In genomic region chr10:99630439-99630838, GRCh38 we compare ENCODE assay signal across 9 cellular contexts. TPM values are rescaled to one million over a fixed set of nuclear protein-coding genes. Genes with fewer than 3 reads are reported as not detected.
A peak's percentile ranks its signal among the peaks of the same experiment; 100 is the strongest.
DNase-seq lines count a peak whose midpoint lies in the region; ATAC-seq and TF ChIP-seq lines count a peak whose summit lies in the region.
"Had no signal": no experiment of that assay in that cellular context is flagged by ENCODE, and none has a peak within 500 bp of the region (broad histone marks: within the 10 kb centered on the region; RNA-seq: fewer than 3 reads in every experiment).

No MANE protein-coding gene starts in this region.

- H3K36me3 ChIP-seq in IMR-90 (ENCODE audit: control insufficient read depth, insufficient read depth, low read length) (no peaks in the 10 kb centered on the region), lower lobe of right lung (no peaks in the 10 kb centered on the region)

- H3K9ac ChIP-seq in IMR-90 (ENCODE audit: low read depth, low read length), result no peak overlapping the region

- H3K4me2 ChIP-seq in IMR-90 (ENCODE audit: low read depth, low read length), result no peak overlapping the region

- 0 out of 4 replicates have a peak overlapping the region, but pooled peaks of 1 of the 2 experiments have one; percentile 20 for H4K8ac ChIP-seq in IMR-90 (ENCODE audit: low read depth in 2 of 2, low read length in 2 of 2)

- no peak overlapping the region for H2BK15ac ChIP-seq in IMR-90 (ENCODE audit: low read depth, low read length)

- no peak overlapping the region for H3K4me3 ChIP-seq in IMR-90 (ENCODE audit: insufficient read depth, low read depth, low read length)
- H3K4me3 ChIP-seq in lower lobe of right lung, result no peak overlapping the region

- H3K9me3 ChIP-seq in IMR-90 (ENCODE audit: control insufficient read depth, insufficient read depth, low read length) (no peaks in the 10 kb centered on the region), lower lobe of right lung (no peaks in the 10 kb centered on the region)
- no peaks in the 10 kb centered on the region for H3K9me3 ChIP-seq in CD4-positive, alpha-beta T cell (ENCODE audit: control insufficient read depth, low read length)

- no CpG with 5 or more reads among the region's 2 CpGs for WGBS in IMR-90 (ENCODE audit: extremely low coverage in 2 of 2, insufficient read length in 1 of 2), 2 experiments

- dilution Hi-C loops in IMR-90 (cut with HindIII; ENCODE audit: low sequenced_read_pairs, unreplicated experiment), result no loop called here

- no peak for TF ChIP-seq POLR2A in IMR-90 (IDR thresholded peaks at IDR 0.05; ENCODE audit: low read depth, low read length)

- H2BK120ac ChIP-seq in IMR-90 (ENCODE audit: low read depth, low read length), result no peak overlapping the region

- intact Hi-C loops in IMR-90 (cut with micrococcal nuclease) (loop anchor here (1.0 to 10.0 kb wide), 2 partner anchors 81 to 214 kb away; no protein-coding TSS in a partner anchor), lower lobe of right lung (cut with DNase I) (no loop called here)
- intact Hi-C loops in CD4-positive, alpha-beta T cell (cut with DNase I, micrococcal nuclease), result no loop called here

- no peak overlapping the region for H3K4me3 Mint-ChIP-seq in CD4-positive, alpha-beta T cell

- H3K9me1 ChIP-seq in IMR-90 (ENCODE audit: insufficient read depth, low read length), result no peaks in the 10 kb centered on the region

- H2AK9ac ChIP-seq in IMR-90 (replicated peaks; ENCODE audit: low read depth, low read length, poor library complexity), result no peak overlapping the region

- H4K5ac ChIP-seq in IMR-90 (ENCODE audit: low read depth, low read length), result no peak overlapping the region

- in situ Hi-C loops in IMR-90 (cut with MboI; ENCODE audit: low sequenced_read_pairs), result no loop called here

- H3K27me3 Mint-ChIP-seq in CD4-positive, alpha-beta T cell, result peaks cover 28% of the 10 kb centered on the region

- no peak overlapping the region for H3K27ac Mint-ChIP-seq in CD4-positive, alpha-beta T cell

- no peak overlapping the region for H4K91ac ChIP-seq in IMR-90 (ENCODE audit: insufficient read depth, low read depth, low read length)

- H3K27ac ChIP-seq in IMR-90 (ENCODE audit: insufficient read depth, low read length), result no peak overlapping the region
- H3K27ac ChIP-seq in lower lobe of right lung, result no peak overlapping the region
- H3K27ac ChIP-seq in CD4-positive, alpha-beta T cell (ENCODE audit: low read depth, low read length), result no peak overlapping the region

- POLR2A ChIA-PET in IMR-90 (lab: Charles Lee; ENCODE audit: unreplicated experiment), result no interaction called here
- POLR2A ChIA-PET in CD4-positive, alpha-beta T cell (lab: Charles Lee), result no interaction called here

- peak; percentile 69 for TF ChIP-seq CTCF in IMR-90 (conservative IDR thresholded peaks at IDR 0.05; ENCODE audit: low read depth, low read length)
- peak; percentile 32 for TF ChIP-seq CTCF in lower lobe of right lung (IDR thresholded peaks at IDR 0.05)
- no peak for TF ChIP-seq CTCF in CD4-positive, alpha-beta T cell (IDR thresholded peaks at IDR 0.05)

- no peak overlapping the region for H3K56ac ChIP-seq in IMR-90 (ENCODE audit: extremely low read depth, insufficient read depth, low read length)

- no peak overlapping the region for H2AK5ac ChIP-seq in IMR-90 (ENCODE audit: low read depth, low read length)

- ATAC-seq in IMR-90 (ENCODE audit: low read depth), result peak; percentile 90
- ATAC-seq in lower lobe of right lung, result no peak
- no peak for ATAC-seq in CD4-positive, alpha-beta T cell (ENCODE audit: poor library complexity)

- H3K18ac ChIP-seq in IMR-90 (ENCODE audit: low read depth, low read length), result peak overlapping the region; percentile 83; the same call in 1 of the 2 replicates

- peak overlapping the region; percentile 84 for H2BK5ac ChIP-seq in IMR-90 (ENCODE audit: low read depth, low read length, poor library complexity, severe bottlenecking)

- no peaks in the 10 kb centered on the region for H3K9me3 Mint-ChIP-seq in CD4-positive, alpha-beta T cell

- CTCF ChIA-PET in IMR-90 (lab: Yijun Ruan, JAX), result interaction anchor here (0.8 to 1.5 kb wide), 5 partner anchors 8 to 81 kb away, joined by 3 to 10 read pairs (median 4); no protein-coding TSS in a partner anchor
- CTCF ChIA-PET in CD4-positive, alpha-beta T cell (lab: Charles Lee), result interaction anchor here (0.9 kb wide), 1 partner anchor 18 kb away, joined by 3 read pairs; no protein-coding TSS in a partner anchor

- H4K20me1 ChIP-seq in IMR-90 (ENCODE audit: insufficient read depth, low read length), result no peaks in the 10 kb centered on the region

- BruUV-seq in IMR-90 (replicated peaks; lab: Mats Ljungman, UMichigan), result no TSS peak

- no peak overlapping the region for H2AFZ ChIP-seq in IMR-90 (replicated peaks; ENCODE audit: low read length, poor library complexity)

- H3K4ac ChIP-seq in IMR-90 (ENCODE audit: low read depth, low read length), result no peak overlapping the region; the same call in 1 of the 2 replicates

- H3K4me1 ChIP-seq in IMR-90 (ENCODE audit: control insufficient read depth, insufficient read depth, low read length), result peaks cover 1% of the 10 kb centered on the region; the same call in 1 of the 2 replicates
- no peaks in the 10 kb centered on the region for H3K4me1 ChIP-seq in lower lobe of right lung

- H3K23ac ChIP-seq in IMR-90 (ENCODE audit: low read depth, low read length), result no peak overlapping the region

- TF ChIP-seq RAD21 in IMR-90 (IDR thresholded peaks at IDR 0.05; ENCODE audit: low read length), result peak; percentile 66

- H2BK20ac ChIP-seq in IMR-90 (ENCODE audit: low read depth, low read length), result no peak overlapping the region

- H3K4me1 Mint-ChIP-seq in CD4-positive, alpha-beta T cell (ENCODE audit: low read depth), result no peaks in the 10 kb centered on the region

- DNase-seq in DMS53 (lab: John Stamatoyannopoulos, UW), result peak; percentile 65
- DNase-seq in IMR-90, result peak; percentile 64
- peak; percentile 72 for DNase-seq in amniotic epithelial cell (ENCODE audit: low read depth)
- DNase-seq in lower lobe of right lung, result no peak
- DNase-seq in CD4-positive, alpha-beta T cell, result no peak
- no peak for DNase-seq in superior temporal gyrus (ENCODE audit: extremely low spot score)
- DNase-seq in NCI-H1436 (lab: John Stamatoyannopoulos, UW), result no peak
- DNase-seq in Ammon's horn (ENCODE audit: low spot score), result no peak
- DNase-seq: left cardiac atrium had no signal

- no peaks in the 10 kb centered on the region for H3K36me3 Mint-ChIP-seq in CD4-positive, alpha-beta T cell (ENCODE audit: low read depth)

- no peaks in the 10 kb centered on the region for H3K27me3 ChIP-seq in IMR-90 (ENCODE audit: control insufficient read depth, insufficient read depth, low read length)
- H3K27me3 ChIP-seq in lower lobe of right lung (ENCODE audit: low read depth), result no peaks in the 10 kb centered on the region
- peaks cover 15% of the 10 kb centered on the region for H3K27me3 ChIP-seq in CD4-positive, alpha-beta T cell (ENCODE audit: control insufficient read depth, insufficient read depth, low read length)

- no peak overlapping the region for H3K14ac ChIP-seq in IMR-90 (replicated peaks; ENCODE audit: low read depth, low read length)

- H3K79me1 ChIP-seq in IMR-90 (ENCODE audit: low read depth in 1 of 2, low read length in 2 of 2), result no peaks in the 10 kb centered on the region

TF ChIP-seq in IMR-90, 13 proteins besides CTCF, POLR2A, EP300 and RAD21:
- TF ChIP-seq RCOR1 (IDR thresholded peaks at IDR 0.05; ENCODE audit: insufficient replicate concordance, low read length) (no peak), SMC3 (IDR thresholded peaks at IDR 0.05; ENCODE audit: low read depth, low read length) (peak; percentile 46), MAFK (IDR thresholded peaks at IDR 0.05; ENCODE audit: low read depth, low read length) (peak; percentile 77), MXI1 (IDR thresholded peaks at IDR 0.05; ENCODE audit: borderline replicate concordance, low read depth, low read length) (no peak), RFX5 (IDR thresholded peaks at IDR 0.05; ENCODE audit: low read depth, low read length) (no peak), FOS (IDR thresholded peaks at IDR 0.05; ENCODE audit: low read depth, low read length) (no peak), NFE2L2 (IDR thresholded peaks at IDR 0.05; ENCODE audit: low read depth, low read length) (peak; percentile 73)

RNA-seq across cellular contexts. Expression of gene SLC25A28, which starts 10.2 kb away (rescaled TPM):
- total RNA-seq in IMR-90 (2012; rRNA removed) (9.2 and 13.1 TPM in 2 replicates), lower lobe of right lung (50.1 TPM)
- 26.3 and 29.8 TPM in 2 replicates for polyA plus RNA-seq in IMR-90 (2012; rRNA removed)
- 15.0 and 20.2 TPM in 2 replicates for polyA plus RNA-seq in IMR-90 (2012; cell fraction: cytosol; rRNA removed)
- polyA plus RNA-seq in IMR-90 (2012; cell fraction: nucleus; rRNA removed; ENCODE audit: low replicate concordance), result 122 and 161 TPM in 2 replicates
- total RNA-seq in CD4-positive, alpha-beta T cell, result 100 to 1,000 TPM; 112 to 113 TPM

RNA-seq across cellular contexts. Expression of gene ENTPD7, which starts 28.9 kb away (rescaled TPM):
- 20.0 and 23.3 TPM in 2 replicates for total RNA-seq in IMR-90 (2012; rRNA removed)
- polyA plus RNA-seq in IMR-90 (2012; rRNA removed), result 6.5 and 8.0 TPM in 2 replicates
- polyA plus RNA-seq in IMR-90 (2012; cell fraction: cytosol; rRNA removed), result 3.3 and 5.3 TPM in 2 replicates
- 2.5 and 8.4 TPM in 2 replicates for polyA plus RNA-seq in IMR-90 (2012; cell fraction: nucleus; rRNA removed; ENCODE audit: low replicate concordance)
- 8.1 TPM for total RNA-seq in lower lobe of right lung
- total RNA-seq in CD4-positive, alpha-beta T cell, result 1 to 10 TPM; 1.1 to 1.4 TPM

Comparison
In these comparisons a context has a peak if more than half of its experiments do, and no peak if none do; other contexts are left out.
1. DNase-seq: peak in DMS53 (single experiment), IMR-90 (single experiment) and amniotic epithelial cell (single experiment); none in lower lobe of right lung (single experiment), CD4-positive, alpha-beta T cell (0 of 10), superior temporal gyrus (single experiment), NCI-H1436 (single experiment) and Ammon's horn (single experiment).